ENCODE assay signal across 17 cellular contexts in genomic region chr7:30970594-30971094, GRCh38. TPM values are rescaled to one million over a fixed set of nuclear protein-coding genes. Genes with fewer than 3 reads are reported as not detected.
DNase-seq lines count a peak whose midpoint lies in the region; ATAC-seq lines count a peak whose summit lies in the region.
"Had no signal": no experiment of that assay in that cellular context is flagged by ENCODE, and none has a peak within 500 bp of the region (broad histone marks: within the 10 kb centered on the region; RNA-seq: fewer than 3 reads in every experiment).

No MANE protein-coding gene starts in this region.

- H3K4me1 ChIP-seq in BLaER1 (peaks cover 58% of the 10 kb centered on the region), NT2/D1 (ENCODE audit: insufficient read depth, insufficient read length) (peaks cover 9% of the 10 kb centered on the region)

- peaks cover 0 to 2% (median 0%) of the 10 kb centered on the region in 9 donors for H3K9me3 Mint-ChIP-seq in naive thymus-derived CD8-positive, alpha-beta T cell

- H3K9ac ChIP-seq in BLaER1 (no peak overlapping the region), NT2/D1 (ENCODE audit: insufficient read length, low read depth) (no peak overlapping the region)

- peaks cover 0 to 2% (median 0%) of the 10 kb centered on the region in 4 donors for H3K4me1 Mint-ChIP-seq in naive thymus-derived CD8-positive, alpha-beta T cell

- H4K20me1 ChIP-seq in BLaER1 = no peaks in the 10 kb centered on the region

- no peak overlapping the region for H3K4me3 ChIP-seq in BLaER1
- no peak overlapping the region for H3K4me3 ChIP-seq in NT2/D1 (ENCODE audit: insufficient read length, low read depth)

- H3K27me3 Mint-ChIP-seq in naive thymus-derived CD8-positive, alpha-beta T cell = peaks cover 15 to 48% (median 31%) of the 10 kb centered on the region in 5 donors

- H3K27me3 ChIP-seq in BLaER1 (no peaks in the 10 kb centered on the region), NT2/D1 (ENCODE audit: insufficient read depth, insufficient read length) (peaks cover 12% of the 10 kb centered on the region)

- H3K9me3 ChIP-seq in BLaER1 (no peaks in the 10 kb centered on the region), NT2/D1 (ENCODE audit: insufficient read depth, low read length) (no peaks in the 10 kb centered on the region)

- H3K4me3 Mint-ChIP-seq in naive thymus-derived CD8-positive, alpha-beta T cell = no peak overlapping the region
- H3K4me3 Mint-ChIP-seq: activated CD8-positive, alpha-beta T cell treated with anti-CD3 and anti-CD28 coated beads, Interleukin-2, amount 10 ng/mL, durations not matched to agents 7 days and 5 days; IgD-negative memory B cell had no signal

- H3K36me3 Mint-ChIP-seq in naive thymus-derived CD8-positive, alpha-beta T cell = no peaks in the 10 kb centered on the region
- H3K36me3 Mint-ChIP-seq: IgD-negative memory B cell had no signal

- H3K36me3 ChIP-seq in BLaER1 (no peaks in the 10 kb centered on the region), NT2/D1 (ENCODE audit: insufficient read depth, insufficient read length, low read length) (no peaks in the 10 kb centered on the region)

- peak overlapping the region; percentile 47 for H3K4me2 ChIP-seq in BLaER1

- POLR2A ChIA-PET in naive thymus-derived CD8-positive, alpha-beta T cell (lab: Charles Lee) = no interaction called here

- H3K27ac ChIP-seq in BLaER1 = no peak overlapping the region
- H3K27ac ChIP-seq: RWPE1 had no signal

- no peak overlapping the region for H3K27ac Mint-ChIP-seq in naive thymus-derived CD8-positive, alpha-beta T cell
- H3K27ac Mint-ChIP-seq: activated CD8-positive, alpha-beta T cell treated with anti-CD3 and anti-CD28 coated beads, Interleukin-2, amount 10 ng/mL, durations not matched to agents 7 days and 5 days had no signal

- DNase-seq in NT2/D1 (ENCODE audit: low read depth, low spot score) (peak; percentile 59), left lobe of liver (ENCODE audit: low spot score) (no peak), HCEC 1CT (no peak), NCI-H1436 treated with DMSO at 0.1 percent for 48 hours (lab: John Stamatoyannopoulos, UW) (no peak)
- no peak for DNase-seq in naive thymus-derived CD8-positive, alpha-beta T cell
- DNase-seq: activated CD8-positive, alpha-beta T cell treated with anti-CD3 and anti-CD28 coated beads, Interleukin-2, amount 10 ng/mL, durations not matched to agents 7 days and 5 days; activated naive CD4-positive, alpha-beta T cell; NCI-H2081 treated with DMSO at 0.1 percent for 48 hours; T1000 had no signal

- ATAC-seq in GM19043 (IDR thresholded peaks at IDR 0.05; ENCODE audit: low read depth, unreplicated experiment) = peak; percentile 36
- peak; percentile 52 for ATAC-seq in left lobe of liver
- ATAC-seq in HG02759 (IDR thresholded peaks at IDR 0.05; ENCODE audit: unreplicated experiment) = no peak
- no peak for ATAC-seq in naive thymus-derived CD8-positive, alpha-beta T cell
- ATAC-seq: activated CD8-positive, alpha-beta T cell treated with anti-CD3 and anti-CD28 coated beads, Interleukin-2, amount 10 ng/mL, durations not matched to agents 7 days and 5 days; HCT116 had no signal

RNA-seq across cellular contexts. Expression of gene GHRHR, which starts 6.9 kb away (rescaled TPM):
- 0.83 TPM for total RNA-seq in left lobe of liver
- total RNA-seq in naive thymus-derived CD8-positive, alpha-beta T cell = not detected
- not detected for polyA plus RNA-seq in naive thymus-derived CD8-positive, alpha-beta T cell
- total RNA-seq: activated CD8-positive, alpha-beta T cell treated with anti-CD3 and anti-CD28 coated beads, Interleukin-2, amount 10 ng/mL, durations not matched to agents 7 days and 5 days; mononuclear cell had no signal
- polyA plus RNA-seq: esophagus, IgD-negative memory B cell had no signal

RNA-seq across cellular contexts. Expression of gene AQP1, which starts 59.0 kb away (rescaled TPM):
- total RNA-seq in left lobe of liver = 16.6 TPM
- total RNA-seq in naive thymus-derived CD8-positive, alpha-beta T cell = under 1 TPM; 0.23 to 0.33 TPM
- not detected for polyA plus RNA-seq in naive thymus-derived CD8-positive, alpha-beta T cell
- polyA plus RNA-seq: IgD-negative memory B cell had no signal

Comparison
In these comparisons a context has a peak if more than half of its experiments do, and no peak if none do; other contexts are left out.
1. ATAC-seq: peak in GM19043 (single experiment) and left lobe of liver (single experiment); none in HG02759 (single experiment) and naive thymus-derived CD8-positive, alpha-beta T cell (0 of 2).
2. RNA of gene AQP1, which starts 59.0 kb away (total RNA-seq): 16.6 TPM in left lobe of liver (single experiment); 0.23 to 0.33 TPM in naive thymus-derived CD8-positive, alpha-beta T cell; every median in the first group is over 10 times any median in the second.